10 cellular contexts compared by ENCODE assay signal in the genomic region with DNA sequence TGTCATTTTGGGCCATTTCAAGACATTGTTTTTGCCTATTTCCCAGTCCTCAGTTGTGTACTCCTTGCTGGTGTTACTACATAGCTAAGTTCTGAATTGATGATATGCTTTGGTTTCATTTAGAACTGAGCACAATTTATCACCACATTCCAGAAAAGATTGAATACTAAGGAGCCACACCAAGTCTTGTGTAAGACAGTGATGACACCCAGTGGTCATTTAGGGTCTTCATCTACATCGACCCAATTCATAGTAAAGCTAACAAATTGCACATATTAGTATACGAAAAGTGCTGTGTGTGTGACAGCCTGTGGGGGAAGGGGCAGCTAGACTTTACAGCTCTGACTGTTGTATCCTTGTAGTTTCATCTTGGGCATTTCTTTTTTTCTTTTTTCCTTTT. TPM values are rescaled to one million over a fixed set of nuclear protein-coding genes. Genes with fewer than 3 reads are reported as not detected.
DNase-seq lines count a peak whose midpoint lies in the region; TF ChIP-seq lines count a peak whose summit lies in the region.
"Had no signal": no experiment of that assay in that cellular context is flagged by ENCODE, and none has a peak within 500 bp of the region (broad histone marks: within the 10 kb centered on the region; RNA-seq: fewer than 3 reads in every experiment).

No MANE protein-coding gene starts in this region.

- no peaks in the 10 kb centered on the region for H3K36me3 ChIP-seq in smooth muscle cell (ENCODE audit: low read depth)

- H3K4me3 ChIP-seq in smooth muscle cell: no peak overlapping the region

- H3K4me2 ChIP-seq in smooth muscle cell: no peak overlapping the region

- H3K9me3 ChIP-seq in smooth muscle cell (replicated peaks; ENCODE audit: low read depth): no peaks in the 10 kb centered on the region

- H3K36me3 Mint-ChIP-seq in activated CD4-positive, alpha-beta T cell treated with anti-CD3 and anti-CD28 coated beads, Interleukin-2, amount 10 ng/mL, durations not matched to agents 24 days and 14 days (ENCODE audit: low read depth): no peaks in the 10 kb centered on the region

- no peaks in the 10 kb centered on the region for H3K4me1 Mint-ChIP-seq in activated CD4-positive, alpha-beta T cell treated with anti-CD3 and anti-CD28 coated beads, Interleukin-2, amount 10 ng/mL, durations not matched to agents 24 days and 14 days

- no peaks in the 10 kb centered on the region for H4K20me1 ChIP-seq in smooth muscle cell (ENCODE audit: low read depth)

- peaks cover 3% of the 10 kb centered on the region for H3K4me1 ChIP-seq in smooth muscle cell (ENCODE audit: low read depth)

- no peak overlapping the region for H3K27ac ChIP-seq in smooth muscle cell (ENCODE audit: low read depth)
- H3K27ac ChIP-seq: HL-60 had no signal

- H2AFZ ChIP-seq in smooth muscle cell (ENCODE audit: low read depth): no peak overlapping the region

- H3K27ac Mint-ChIP-seq in activated CD4-positive, alpha-beta T cell treated with anti-CD3 and anti-CD28 coated beads, Interleukin-2, amount 10 ng/mL, durations not matched to agents 24 days and 14 days: no peak overlapping the region

- TF ChIP-seq CTCF in smooth muscle cell (IDR thresholded peaks at IDR 0.05; ENCODE audit: borderline replicate concordance, insufficient read depth, poor library complexity, severe bottlenecking): peak; percentile 44

- intact Hi-C loops in activated CD4-positive, alpha-beta T cell treated with anti-CD3 and anti-CD28 coated beads, Interleukin-2, amount 10 ng/mL, durations not matched to agents 24 days and 14 days (cut with micrococcal nuclease): loop anchor here (5.0 kb wide), 1 partner anchor 36 kb away; no protein-coding TSS in a partner anchor

- H3K9me3 Mint-ChIP-seq in activated CD4-positive, alpha-beta T cell treated with anti-CD3 and anti-CD28 coated beads, Interleukin-2, amount 10 ng/mL, durations not matched to agents 24 days and 14 days: no peaks in the 10 kb centered on the region

- no peaks in the 10 kb centered on the region for H3F3A ChIP-seq in smooth muscle cell (ENCODE audit: low read depth)

- 39% methylated on average over 2 of the region's 2 CpGs for WGBS in smooth muscle cell (ENCODE audit: low lambda C conversion rate)

- peak; percentile 37 for DNase-seq in NCI-H2171 treated with DMSO at 0.1 percent for 48 hours (lab: John Stamatoyannopoulos, UW)
- DNase-seq in NCI-H2171 (lab: John Stamatoyannopoulos, UW): no peak
- DNase-seq in NCI-H460 (ENCODE audit: extremely low read depth, low read depth): peak; percentile 30
- peak; percentile 52 for DNase-seq in fibroblast of gingiva (ENCODE audit: low read depth)
- no peak for DNase-seq in smooth muscle cell (lab: John Stamatoyannopoulos, UW; ENCODE audit: unreplicated experiment)
- no peak for DNase-seq in T-helper 2 cell
- DNase-seq in stimulated activated CD4-positive, alpha-beta T cell treated with anti-CD3 and anti-CD28 coated beads, Interleukin-15, amount 100 ng/mL, for 24 hours: no peak
- DNase-seq in activated CD4-positive, alpha-beta T cell treated with anti-CD3 and anti-CD28 coated beads, Interleukin-2, amount 10 ng/mL, durations not matched to agents 24 days and 14 days: no peak
- DNase-seq: activated T-cell treated with anti-CD3 and anti-CD28 coated beads, Interleukin-2, amount 50 U/mL, for 1 hour had no signal

- H3K27me3 Mint-ChIP-seq in activated CD4-positive, alpha-beta T cell treated with anti-CD3 and anti-CD28 coated beads, Interleukin-2, amount 10 ng/mL, durations not matched to agents 24 days and 14 days: peaks cover 37% of the 10 kb centered on the region

- H3K79me2 ChIP-seq in smooth muscle cell (ENCODE audit: low read depth): no peaks in the 10 kb centered on the region

- H3K9ac ChIP-seq in smooth muscle cell (ENCODE audit: low read depth): no peak overlapping the region

- H3K27me3 ChIP-seq in smooth muscle cell (ENCODE audit: low read depth): peaks cover 24% of the 10 kb centered on the region

- H3K4me3 Mint-ChIP-seq in activated CD4-positive, alpha-beta T cell treated with anti-CD3 and anti-CD28 coated beads, Interleukin-2, amount 10 ng/mL, durations not matched to agents 24 days and 14 days: no peak overlapping the region

RNA-seq across cellular contexts. Expression of gene DLX2, which starts 10.9 kb away (rescaled TPM):
- total RNA-seq in NCI-H460 (2014; rRNA removed; shearing (Covaris generic)): 1.0 and 1.9 TPM in 2 replicates
- polyA plus RNA-seq in NCI-H460 (2014; cell fraction: nucleus; rRNA removed): 0.39 and 0.70 TPM in 2 replicates
- total RNA-seq in smooth muscle cell: 1.9 and 3.6 TPM in 2 replicates
- polyA plus RNA-seq in smooth muscle cell: 1.9 and 8.5 TPM in 2 replicates
- total RNA-seq in activated CD4-positive, alpha-beta T cell treated with anti-CD3 and anti-CD28 coated beads, Interleukin-2, amount 10 ng/mL, durations not matched to agents 24 days and 14 days: 0.26 TPM in 1 of 2 replicates, not detected in the other

RNA-seq across cellular contexts. Expression of gene DLX1, which starts 28.3 kb away (rescaled TPM):
- total RNA-seq in NCI-H460 (2014; rRNA removed; shearing (Covaris generic)): 3.8 and 6.7 TPM in 2 replicates
- 4.5 and 6.9 TPM in 2 replicates for polyA plus RNA-seq in NCI-H460 (2014; cell fraction: nucleus; rRNA removed)
- total RNA-seq in smooth muscle cell: 2.0 and 3.5 TPM in 2 replicates
- 3.3 and 8.0 TPM in 2 replicates for polyA plus RNA-seq in smooth muscle cell
- total RNA-seq in activated CD4-positive, alpha-beta T cell treated with anti-CD3 and anti-CD28 coated beads, Interleukin-2, amount 10 ng/mL, durations not matched to agents 24 days and 14 days: not detected in 2 replicates

Comparison
In these comparisons a context has a peak if more than half of its experiments do, and no peak if none do; other contexts are left out.
1. DNase-seq: peak in NCI-H2171 treated with DMSO at 0.1 percent for 48 hours (single experiment), NCI-H460 (single experiment) and fibroblast of gingiva (single experiment); none in NCI-H2171 (single experiment), smooth muscle cell (single experiment), T-helper 2 cell (0 of 5), stimulated activated CD4-positive, alpha-beta T cell treated with anti-CD3 and anti-CD28 coated beads, Interleukin-15, amount 100 ng/mL, for 24 hours (single experiment) and activated CD4-positive, alpha-beta T cell treated with anti-CD3 and anti-CD28 coated beads, Interleukin-2, amount 10 ng/mL, durations not matched to agents 24 days and 14 days (single experiment).